10 cellular contexts compared by ENCODE assay signal in the genomic region with DNA sequence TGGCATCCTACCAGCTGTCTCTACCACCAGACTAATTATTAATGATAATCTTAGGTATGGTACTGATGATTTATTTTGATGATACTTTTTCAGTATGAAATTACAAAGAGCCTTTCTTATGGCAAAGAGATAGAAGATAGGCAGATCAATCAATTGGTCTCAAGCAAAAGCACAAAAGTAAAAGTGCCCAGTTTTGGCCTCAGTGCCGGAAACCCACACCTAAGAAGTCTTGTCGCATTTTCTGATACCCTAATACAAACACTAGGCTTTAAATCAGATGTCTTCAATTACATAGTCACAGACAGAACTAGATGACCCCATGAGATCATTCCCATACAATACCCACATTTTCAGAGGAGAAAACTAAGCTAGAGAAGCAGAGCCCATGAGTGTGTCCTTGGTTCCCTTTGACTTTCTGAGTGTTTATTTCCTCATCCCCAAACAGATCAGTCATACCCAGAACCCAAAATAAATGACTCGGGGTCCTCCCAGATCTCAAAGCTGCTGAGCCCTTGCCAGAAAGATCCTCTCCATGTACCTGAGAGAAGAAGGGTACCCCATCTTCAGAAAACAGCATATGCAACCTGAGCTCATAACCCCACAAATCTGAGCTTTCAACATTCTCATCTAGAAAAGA. TPM values are rescaled to one million over a fixed set of nuclear protein-coding genes. Genes with fewer than 3 reads are reported as not detected.
DNase-seq lines count a peak whose midpoint lies in the region; ATAC-seq and TF ChIP-seq lines count a peak whose summit lies in the region.
"Had no signal": no experiment of that assay in that cellular context is flagged by ENCODE, and none has a peak within 500 bp of the region (broad histone marks: within the 10 kb centered on the region; RNA-seq: fewer than 3 reads in every experiment).

No MANE protein-coding gene starts in this region.

- CTCF ChIA-PET in CD8-positive, alpha-beta memory T cell (lab: Charles Lee), result interaction anchor here (0.8 to 3.2 kb wide), 5 partner anchors 18 to 93 kb away, joined by 3 to 18 read pairs (median 3); no protein-coding TSS in a partner anchor
- CTCF ChIA-PET in HEK293 (lab: Yijun Ruan, JAX), result interaction anchor here (0.6 to 1.4 kb wide), 3 partner anchors 13 to 1170 kb away, joined by 3 to 6 read pairs (median 3); no protein-coding TSS in a partner anchor

- no peaks in the 10 kb centered on the region for H3K9me3 ChIP-seq in CD8-positive, alpha-beta memory T cell (ENCODE audit: low read length)
- H3K9me3 ChIP-seq in HEK293 (ENCODE audit: control insufficient read depth, insufficient read depth, low read depth, low read length), result no peaks in the 10 kb centered on the region
- H3K9me3 ChIP-seq: thoracic aorta had no signal

- no peaks in the 10 kb centered on the region for H3K9me3 Mint-ChIP-seq in CD8-positive, alpha-beta memory T cell
- no peaks in the 10 kb centered on the region for H3K9me3 Mint-ChIP-seq in central memory CD8-positive, alpha-beta T cell

- DNase-seq in CD8-positive, alpha-beta memory T cell, result peak in 1 of 5 donors; percentile 34
- DNase-seq in central memory CD8-positive, alpha-beta T cell (ENCODE audit: low spot score in 2 of 2), result no peak
- DNase-seq in NCI-H2029 (lab: John Stamatoyannopoulos, UW) (no peak), iPS-NIHi7 (ENCODE audit: extremely low spot score) (no peak), DMS153 treated with DMSO at 0.1 percent for 48 hours (lab: John Stamatoyannopoulos, UW; ENCODE audit: unreplicated experiment) (no peak)
- DNase-seq: DMS79 treated with DMSO at 0.1 percent for 48 hours, NCI-H1694 had no signal

- H3K27me3 Mint-ChIP-seq in CD8-positive, alpha-beta memory T cell, result no peaks in the 10 kb centered on the region
- H3K27me3 Mint-ChIP-seq in central memory CD8-positive, alpha-beta T cell, result no peaks in the 10 kb centered on the region

- no peak for ATAC-seq in central memory CD8-positive, alpha-beta T cell (replicated peaks; ENCODE audit: extremely low read depth, poor library complexity, severe bottlenecking)

- peaks cover 65% of the 10 kb centered on the region for H3K4me1 ChIP-seq in CD8-positive, alpha-beta memory T cell (ENCODE audit: insufficient read depth, low read length)
- H3K4me1 ChIP-seq in HEK293 (ENCODE audit: control insufficient read depth, insufficient read depth, low read length), result peaks cover 7% of the 10 kb centered on the region
- H3K4me1 ChIP-seq in rectal smooth muscle tissue (ENCODE audit: control insufficient read depth, insufficient read depth, low read length), result peaks cover 33% of the 10 kb centered on the region

- peaks cover 86 to 98% (median 96%) of the 10 kb centered on the region in 3 donors for H3K4me1 Mint-ChIP-seq in CD8-positive, alpha-beta memory T cell
- H3K4me1 Mint-ChIP-seq in central memory CD8-positive, alpha-beta T cell, result peaks cover 91% of the 10 kb centered on the region

- no peak overlapping the region for H3K9ac ChIP-seq in rectal smooth muscle tissue (ENCODE audit: low read length)

- H3K27ac ChIP-seq in CD8-positive, alpha-beta memory T cell (ENCODE audit: low read depth, low read length), result no peak overlapping the region
- H3K27ac ChIP-seq in HEK293 (ENCODE audit: extremely low read depth, low read depth, low read length) (no peak overlapping the region), rectal smooth muscle tissue (ENCODE audit: low read depth, low read length) (peak overlapping the region; percentile 33)
- H3K27ac ChIP-seq: thoracic aorta had no signal

- peak overlapping the region; percentile 89 to 100 (median 95) for H3K27ac Mint-ChIP-seq in CD8-positive, alpha-beta memory T cell
- H3K27ac Mint-ChIP-seq in central memory CD8-positive, alpha-beta T cell (ENCODE audit: low read depth), result peak overlapping the region; percentile 94

- peak overlapping the region; percentile 88 to 100 (median 96) for H3K4me3 Mint-ChIP-seq in CD8-positive, alpha-beta memory T cell
- H3K4me3 Mint-ChIP-seq in central memory CD8-positive, alpha-beta T cell, result peak overlapping the region; percentile 96

- no peaks in the 10 kb centered on the region for H3K27me3 ChIP-seq in CD8-positive, alpha-beta memory T cell (ENCODE audit: insufficient read depth, low read length, poor library complexity, severe bottlenecking)
- H3K27me3 ChIP-seq in rectal smooth muscle tissue (ENCODE audit: control insufficient read depth, insufficient read depth, low read length), result no peaks in the 10 kb centered on the region

- no peak for TF ChIP-seq CTCF in HEK293 (tag by site-specific recombination; IDR thresholded peaks at IDR 0.05)

- peaks cover 22 to 95% (median 40%) of the 10 kb centered on the region in 3 donors for H3K36me3 Mint-ChIP-seq in CD8-positive, alpha-beta memory T cell
- H3K36me3 Mint-ChIP-seq in central memory CD8-positive, alpha-beta T cell (ENCODE audit: insufficient read depth), result peaks cover 74% of the 10 kb centered on the region

- peaks cover 26% of the 10 kb centered on the region for H3K36me3 ChIP-seq in CD8-positive, alpha-beta memory T cell (ENCODE audit: insufficient read depth, low read length)
- H3K36me3 ChIP-seq in HEK293 (ENCODE audit: control insufficient read depth in 2 of 2, insufficient read depth in 1 of 2, low read length in 2 of 2) (peaks cover 0 to 18% of the 10 kb centered on the region in 2 experiments; a peak in 2 of 3 replicates), rectal smooth muscle tissue (ENCODE audit: control insufficient read depth, insufficient read depth, low read length) (peaks cover 12% of the 10 kb centered on the region)
- H3K36me3 ChIP-seq: thoracic aorta had no signal

- peak overlapping the region; percentile 65 for H3K4me3 ChIP-seq in CD8-positive, alpha-beta memory T cell (ENCODE audit: low read length)
- no peak overlapping the region for H3K4me3 ChIP-seq in HEK293 (ENCODE audit: low read depth, low read length)
- H3K4me3 ChIP-seq in rectal smooth muscle tissue (ENCODE audit: low read length), result no peak overlapping the region
- H3K4me3 ChIP-seq: thoracic aorta had no signal

- POLR2A ChIA-PET in CD8-positive, alpha-beta memory T cell (lab: Charles Lee), result interaction anchor here (1.1 to 2.0 kb wide), 3 partner anchors 8 to 51 kb away, joined by 3 to 8 read pairs (median 4); a partner anchor contains a TSS
- POLR2A ChIA-PET in HEK293 (lab: Yijun Ruan, JAX), result no interaction called here

TF ChIP-seq in HEK293, 187 proteins besides CTCF, POLR2A, EP300 and RAD21:
- no peak for TF ChIP-seq ZNF600 (tag by site-specific recombination; IDR thresholded peaks at IDR 0.05)
- peak; percentile 46; the same call in 1 of the 2 replicates for TF ChIP-seq PRDM1 (tag by site-specific recombination; IDR thresholded peaks at IDR 0.05)
- peak; percentile 51 for TF ChIP-seq ZBTB17 (tag by site-specific recombination; IDR thresholded peaks at IDR 0.05)

RNA-seq across cellular contexts. Expression of a gene that starts 7.7 kb away (rescaled TPM):
- total RNA-seq in CD8-positive, alpha-beta memory T cell, result 10 to 100 TPM; 37.7 to 39.6 TPM
- polyA plus RNA-seq in CD8-positive, alpha-beta memory T cell, result 50.1 TPM
